In the genomic region with DNA sequence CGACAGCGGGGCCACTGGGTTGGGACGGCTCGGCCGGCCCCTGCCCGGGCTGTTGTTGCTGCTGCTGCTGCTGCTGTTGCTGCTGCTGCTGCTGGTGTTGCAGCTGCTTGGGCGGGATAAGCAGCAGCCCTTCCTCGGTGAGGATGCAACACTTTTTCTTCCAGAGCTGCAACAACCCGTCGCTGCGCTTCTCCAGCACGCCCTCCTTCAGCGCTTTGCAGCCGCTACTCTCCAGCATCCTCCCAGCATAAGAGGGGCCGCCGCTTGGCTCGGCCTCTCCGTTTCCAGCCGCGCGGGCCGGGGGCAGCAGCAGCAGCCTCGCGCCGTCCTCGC, we compare ENCODE assay signal across 8 cellular contexts. TPM values are rescaled to one million over a fixed set of nuclear protein-coding genes. Genes with fewer than 3 reads are reported as not detected.
DNase-seq lines count a peak whose midpoint lies in the region; ATAC-seq and TF ChIP-seq lines count a peak whose summit lies in the region.

No MANE protein-coding gene starts in this region.

- no peak for TF ChIP-seq EP300 in transverse colon (IDR thresholded peaks at IDR 0.05; ENCODE audit: low read depth)

- H3K36me3 ChIP-seq in left lung = no peaks in the 10 kb centered on the region
- H3K36me3 ChIP-seq in transverse colon = no peaks in the 10 kb centered on the region

- H3K4me1 ChIP-seq in left lung = peaks cover 0 to 34% of the 10 kb centered on the region in 2 donors
- H3K4me1 ChIP-seq in transverse colon = peaks cover 0 to 40% (median 12%) of the 10 kb centered on the region in 4 donors

- TF ChIP-seq CTCF in left lung (IDR thresholded peaks at IDR 0.05) (no peak), transverse colon (IDR thresholded peaks at IDR 0.05) (no peak)

- peaks cover 0 to 36% of the 10 kb centered on the region in 2 donors for H3K27me3 ChIP-seq in left lung
- peaks cover 17% of the 10 kb centered on the region for H3K27me3 ChIP-seq in transverse colon

- TF ChIP-seq POLR2A in transverse colon (IDR thresholded peaks at IDR 0.05) = no peak

- intact Hi-C loops in left lung (cut with DNase I) = loop anchor here in 1 of 2 donors (10.0 kb wide), 2 partner anchors 206 to 466 kb away; no protein-coding TSS in a partner anchor
- intact Hi-C loops in transverse colon (cut with DNase I; ENCODE audit: low total_unique reads) = no loop called here

- H3K27ac ChIP-seq in angular gyrus (ENCODE audit: low read depth, low read length) (peak overlapping the region; percentile 78), left lung (peak overlapping the region; percentile 95), transverse colon (peak overlapping the region; percentile 91 to 96 (median 92))

- in situ Hi-C loops in transverse colon (cut with MboI; ENCODE audit: low pct_ligation_motif_present in 1 of 4, low pct_unique_long_range_greater_than_20kb in 1 of 4, low sequenced_read_pairs in 3 of 4) = loop anchor here in 2 of 4 donors (10.0 to 25.0 kb wide), 3 partner anchors 216 to 496 kb away; no protein-coding TSS in a partner anchor

- 2% methylated on average over 24 of the region's 26 CpGs; no CpG with 5 or more reads in 1 of the 2 donors for WGBS in transverse colon (ENCODE audit: low coverage in 1 of 2), 2 donors

- H3K4me3 ChIP-seq in left lung (peak overlapping the region; percentile 57 to 68), transverse colon (peak overlapping the region; percentile 55 to 91 (median 72))

- H3K9me3 ChIP-seq in left lung = no peaks in the 10 kb centered on the region
- no peaks in the 10 kb centered on the region for H3K9me3 ChIP-seq in transverse colon

- ATAC-seq in GM19035 (IDR thresholded peaks at IDR 0.05; ENCODE audit: unreplicated experiment) (peak; percentile 19), HG03457 (IDR thresholded peaks at IDR 0.05; ENCODE audit: unreplicated experiment) (peak; percentile 5), left lung (no peak), GM19328 (IDR thresholded peaks at IDR 0.05; ENCODE audit: unreplicated experiment) (no peak)

- DNase-seq in left lung = peak in 1 of 2 donors; percentile 85
- DNase-seq in transverse colon = no peak
- no peak for DNase-seq in NK-92 (lab: John Stamatoyannopoulos, UW; ENCODE audit: unreplicated experiment)
- DNase-seq in kidney glomerular epithelial cell (lab: John Stamatoyannopoulos, UW) = no peak

RNA-seq across cellular contexts. Expression of a gene that starts 0.5 kb away (rescaled TPM):
- total RNA-seq in left lung (10 to 100 TPM; 15.8 to 19.0 TPM), transverse colon (1 to 10 TPM; 4.2 to 8.4 (median 7.0) TPM)

RNA-seq across cellular contexts. Expression of a gene that starts 53.4 kb away (rescaled TPM):
- 100 to 1,000 TPM; 413 to 428 TPM for total RNA-seq in left lung
- total RNA-seq in transverse colon = 100 to 1,000 TPM in 3 of 4 donors, 10 to 100 TPM in 1; 78.9 to 191 (median 150) TPM

Comparison
In these comparisons a context has a peak if more than half of its experiments do, and no peak if none do; other contexts are left out.
1. ATAC-seq: peak in GM19035 (single experiment) and HG03457 (single experiment); none in left lung (single experiment) and GM19328 (single experiment).
2. Peak in every context shown above with its lines, with median percentiles within 50 percentile points of each other: H3K27ac ChIP-seq.